ENCODE assay signal across 15 cellular contexts in genomic region chr6:30258204-30258603, GRCh38. TPM values are rescaled to one million over a fixed set of nuclear protein-coding genes. Genes with fewer than 3 reads are reported as not detected.
DNase-seq lines count a peak whose midpoint lies in the region; ATAC-seq and TF ChIP-seq lines count a peak whose summit lies in the region.
"Had no signal": no experiment of that assay in that cellular context is flagged by ENCODE, and none has a peak within 500 bp of the region (broad histone marks: within the 10 kb centered on the region; RNA-seq: fewer than 3 reads in every experiment).

No MANE protein-coding gene starts in this region.

- ATAC-seq in effector memory CD8-positive, alpha-beta T cell (replicated peaks) = no peak
- ATAC-seq in stimulated activated effector memory CD8-positive, alpha-beta T cell treated with anti-CD3 and anti-CD28 coated beads, Interleukin-12 subunit alpha, Interleukin-12 subunit beta, amount 100 ng/mL, for 72 hours = peak; percentile 81
- ATAC-seq in GM21390 (IDR thresholded peaks at IDR 0.05; ENCODE audit: unreplicated experiment) = no peak

- TF ChIP-seq CTCF in foreskin fibroblast (IDR thresholded peaks at IDR 0.05; ENCODE audit: low read depth, low read length) = no peak

- CTCF ChIA-PET in activated naive CD4-positive, alpha-beta T cell treated with anti-CD3 and anti-CD28 coated beads for 36 hours (lab: Charles Lee) = interaction anchor here (0.7 to 1.3 kb wide), 2 partner anchors 39 to 232 kb away, joined by 5 read pairs; no protein-coding TSS in a partner anchor

- intact Hi-C loops in activated naive CD4-positive, alpha-beta T cell treated with anti-CD3 and anti-CD28 coated beads for 36 hours (cut with micrococcal nuclease) = no loop called here
- intact Hi-C loops in cardiac septum (cut with DNase I) = no loop called here

- no peak overlapping the region for H3K4me3 ChIP-seq in foreskin fibroblast (ENCODE audit: low read depth in 1 of 2, low read length in 2 of 2)
- H3K4me3 ChIP-seq: HAP-1 had no signal

- H3K27me3 Mint-ChIP-seq in activated naive CD4-positive, alpha-beta T cell treated with anti-CD3 and anti-CD28 coated beads for 36 hours (ENCODE audit: low read depth) = no peaks in the 10 kb centered on the region
- peaks cover 8 to 9% of the 10 kb centered on the region in 2 donors for H3K27me3 Mint-ChIP-seq in effector memory CD8-positive, alpha-beta T cell

- no peaks in the 10 kb centered on the region for H3K9me3 Mint-ChIP-seq in activated naive CD4-positive, alpha-beta T cell treated with anti-CD3 and anti-CD28 coated beads for 36 hours
- H3K9me3 Mint-ChIP-seq in effector memory CD8-positive, alpha-beta T cell = no peaks in the 10 kb centered on the region
- no peaks in the 10 kb centered on the region for H3K9me3 Mint-ChIP-seq in stimulated activated effector memory CD8-positive, alpha-beta T cell treated with anti-CD3 and anti-CD28 coated beads, Interleukin-12 subunit alpha, Interleukin-12 subunit beta, amount 100 ng/mL, for 72 hours

- H3K4me3 Mint-ChIP-seq in activated naive CD4-positive, alpha-beta T cell treated with anti-CD3 and anti-CD28 coated beads for 36 hours = no peak overlapping the region
- H3K4me3 Mint-ChIP-seq in effector memory CD8-positive, alpha-beta T cell = peak overlapping the region; percentile 81 to 85
- H3K4me3 Mint-ChIP-seq in stimulated activated effector memory CD8-positive, alpha-beta T cell treated with anti-CD3 and anti-CD28 coated beads, Interleukin-12 subunit alpha, Interleukin-12 subunit beta, amount 100 ng/mL, for 72 hours = peak overlapping the region; percentile 86

- peaks cover 3% of the 10 kb centered on the region for H3K36me3 Mint-ChIP-seq in activated naive CD4-positive, alpha-beta T cell treated with anti-CD3 and anti-CD28 coated beads for 36 hours (ENCODE audit: low read depth)
- peaks cover 3% of the 10 kb centered on the region for H3K36me3 Mint-ChIP-seq in effector memory CD8-positive, alpha-beta T cell (ENCODE audit: insufficient read depth)
- H3K36me3 Mint-ChIP-seq in stimulated activated effector memory CD8-positive, alpha-beta T cell treated with anti-CD3 and anti-CD28 coated beads, Interleukin-12 subunit alpha, Interleukin-12 subunit beta, amount 100 ng/mL, for 72 hours = peaks cover 36% of the 10 kb centered on the region

- H3K27ac Mint-ChIP-seq in activated naive CD4-positive, alpha-beta T cell treated with anti-CD3 and anti-CD28 coated beads for 36 hours = no peak overlapping the region
- peak overlapping the region in 1 of 2 donors; percentile 90 for H3K27ac Mint-ChIP-seq in effector memory CD8-positive, alpha-beta T cell
- peak overlapping the region; percentile 94 for H3K27ac Mint-ChIP-seq in stimulated activated effector memory CD8-positive, alpha-beta T cell treated with anti-CD3 and anti-CD28 coated beads, Interleukin-12 subunit alpha, Interleukin-12 subunit beta, amount 100 ng/mL, for 72 hours

- H3K4me1 Mint-ChIP-seq in activated naive CD4-positive, alpha-beta T cell treated with anti-CD3 and anti-CD28 coated beads for 36 hours (ENCODE audit: low read depth) = peaks cover 11% of the 10 kb centered on the region
- peaks cover 11 to 13% of the 10 kb centered on the region in 2 donors for H3K4me1 Mint-ChIP-seq in effector memory CD8-positive, alpha-beta T cell (ENCODE audit: low read depth in 2 of 2)
- H3K4me1 Mint-ChIP-seq in stimulated activated effector memory CD8-positive, alpha-beta T cell treated with anti-CD3 and anti-CD28 coated beads, Interleukin-12 subunit alpha, Interleukin-12 subunit beta, amount 100 ng/mL, for 72 hours = peaks cover 23% of the 10 kb centered on the region

- peak; percentile 22 for DNase-seq in activated naive CD4-positive, alpha-beta T cell treated with anti-CD3 and anti-CD28 coated beads for 36 hours
- no peak for DNase-seq in activated naive CD4-positive, alpha-beta T cell (lab: John Stamatoyannopoulos, UW)
- peak; percentile 9 for DNase-seq in NCI-H69 (lab: John Stamatoyannopoulos, UW)
- DNase-seq in effector memory CD8-positive, alpha-beta T cell = peak in 1 of 3 experiments; percentile 3
- DNase-seq in stimulated activated effector memory CD8-positive, alpha-beta T cell treated with anti-CD3 and anti-CD28 coated beads, Interleukin-12 subunit alpha, Interleukin-12 subunit beta, amount 100 ng/mL, for 72 hours (ENCODE audit: low spot score in 2 of 2) = peak in 1 of 2 donors; percentile 60
- DNase-seq in cardiac septum (ENCODE audit: low spot score) = no peak
- DNase-seq in foreskin fibroblast = no peak
- DNase-seq: activated gamma-delta T cell treated with Interleukin-2 at 50 U/mL for 16 hours, cerebellar nuclear complex, mammary epithelial cell, NCI-H1436 treated with DMSO at 0.1 percent for 48 hours, nucleus accumbens, SW 1271 had no signal

RNA-seq across cellular contexts. Expression of gene TRIM26, which starts 45.0 kb away (rescaled TPM):
- 10 to 100 TPM; 36.8 to 38.7 TPM for total RNA-seq in activated naive CD4-positive, alpha-beta T cell treated with anti-CD3 and anti-CD28 coated beads for 36 hours
- 24.2 TPM for total RNA-seq in cardiac septum

Comparison
In these comparisons a context has a peak if more than half of its experiments do, and no peak if none do; other contexts are left out.
1. DNase-seq: peak in activated naive CD4-positive, alpha-beta T cell treated with anti-CD3 and anti-CD28 coated beads for 36 hours (single experiment) and NCI-H69 (single experiment); none in activated naive CD4-positive, alpha-beta T cell (0 of 4), cardiac septum (single experiment) and foreskin fibroblast (0 of 2).